8 cellular contexts compared by ENCODE assay signal in the genomic region with DNA sequence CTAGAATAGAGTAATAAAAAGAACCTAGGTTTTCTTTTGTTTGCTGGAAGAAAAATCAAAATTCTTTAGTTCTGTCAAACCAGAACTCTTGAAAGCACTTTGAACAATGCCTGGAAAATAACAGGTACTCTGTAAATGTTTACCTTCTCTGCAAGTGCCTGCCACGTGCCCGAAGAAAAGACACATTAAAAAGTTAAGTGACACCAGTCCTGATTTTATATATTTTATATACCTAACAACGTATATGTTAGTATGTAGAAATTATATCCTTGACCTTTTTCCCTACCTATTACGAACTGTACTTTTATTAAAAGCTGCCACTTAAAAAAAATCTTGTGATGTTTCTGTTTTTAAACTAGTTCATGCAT. TPM values are rescaled to one million over a fixed set of nuclear protein-coding genes. Genes with fewer than 3 reads are reported as not detected.
DNase-seq lines count a peak whose midpoint lies in the region; ATAC-seq and TF ChIP-seq lines count a peak whose summit lies in the region.

No MANE protein-coding gene starts in this region.

- no peak for ATAC-seq in GM18505 (IDR thresholded peaks at IDR 0.05; ENCODE audit: unreplicated experiment)

- H3K9me3 ChIP-seq in Peyer's patch = no peaks in the 10 kb centered on the region

- peaks cover 0 to 29% (median 2%) of the 10 kb centered on the region in 4 donors for H3K4me1 ChIP-seq in Peyer's patch

- peak overlapping the region; percentile 72 to 92 (median 84) for H3K4me3 ChIP-seq in Peyer's patch
- peak overlapping the region; percentile 95 for H3K4me3 ChIP-seq in fibroblast of mammary gland (ENCODE audit: control insufficient read depth, low read depth, low read length)
- peak overlapping the region; percentile 95 for H3K4me3 ChIP-seq in skeletal muscle cell (ENCODE audit: low read depth, low read length)

- H3K27me3 ChIP-seq in Peyer's patch = no peaks in the 10 kb centered on the region

- peaks cover 0 to 4% (median 0%) of the 10 kb centered on the region in 3 donors for H3K36me3 ChIP-seq in Peyer's patch

- H3K27ac ChIP-seq in Peyer's patch = peak overlapping the region in 3 of 4 donors; percentile 91 to 98 (median 96)

- DNase-seq in DMS53 (lab: John Stamatoyannopoulos, UW) (peak; percentile 66), DMS53 treated with DMSO at 0.1 percent for 48 hours (lab: John Stamatoyannopoulos, UW; ENCODE audit: unreplicated experiment) (no peak), Peyer's patch (no peak), fibroblast of mammary gland (ENCODE audit: low read depth) (no peak), skeletal muscle cell (ENCODE audit: low read depth) (no peak), retina (no peak), EL (no peak)

- TF ChIP-seq CTCF in Peyer's patch (IDR thresholded peaks at IDR 0.05) (no peak), fibroblast of mammary gland (conservative IDR thresholded peaks at IDR 0.05; ENCODE audit: control insufficient read depth, insufficient read depth, low read depth, low read length) (no peak)

- TF ChIP-seq POLR2A in Peyer's patch (IDR thresholded peaks at IDR 0.05) (no peak), GM18505 (IDR thresholded peaks at IDR 0.05; ENCODE audit: borderline replicate concordance, extremely low read depth, insufficient read depth, insufficient read length) (no peak)

RNA-seq across cellular contexts. Expression of a gene that starts 1.0 kb away (rescaled TPM):
- 1 to 10 TPM; 2.8 to 7.5 (median 3.7) TPM for total RNA-seq in Peyer's patch

RNA-seq across cellular contexts. Expression of a gene that starts 1.4 kb away (rescaled TPM):
- total RNA-seq in Peyer's patch = 100 to 1,000 TPM; 131 to 309 (median 156) TPM

RNA-seq across cellular contexts. Expression of a gene that starts 20.8 kb away (rescaled TPM):
- total RNA-seq in Peyer's patch = 10 to 100 TPM; 12.4 to 48.3 (median 43.6) TPM
